Comparison of ENCODE assay signal across 8 cellular contexts in genomic region chr3:141370065-141370533, GRCh38. TPM values are rescaled to one million over a fixed set of nuclear protein-coding genes. Genes with fewer than 3 reads are reported as not detected.
A peak's percentile ranks its signal among the peaks of the same experiment; 100 is the strongest.
DNase-seq lines count a peak whose midpoint lies in the region; ATAC-seq and TF ChIP-seq lines count a peak whose summit lies in the region.

No MANE protein-coding gene starts in this region.

- POLR2A ChIA-PET in BJ (lab: Charles Lee), result no interaction called here

- H3K36me3 Mint-ChIP-seq in effector memory CD8-positive, alpha-beta T cell (ENCODE audit: insufficient read depth), result no peaks in the 10 kb centered on the region
- peaks cover 2 to 7% of the 10 kb centered on the region in 2 donors for H3K36me3 Mint-ChIP-seq in stimulated activated naive B cell treated with anti-CD40 and anti-IgM and Interleukin-4, amounts not matched to agents 10 μg/mL and 1 μg/mL and 100 μg/mL, for 72 hours

- H3K4me1 Mint-ChIP-seq in effector memory CD8-positive, alpha-beta T cell (ENCODE audit: low read depth in 2 of 2), result peaks cover 2 to 7% of the 10 kb centered on the region in 2 donors
- peaks cover 25 to 55% of the 10 kb centered on the region in 2 donors for H3K4me1 Mint-ChIP-seq in stimulated activated naive B cell treated with anti-CD40 and anti-IgM and Interleukin-4, amounts not matched to agents 10 μg/mL and 1 μg/mL and 100 μg/mL, for 72 hours

- no peaks in the 10 kb centered on the region for H3K27me3 ChIP-seq in BJ (ENCODE audit: control insufficient read depth, insufficient read depth, low read length)

- no peak overlapping the region for H3K4me3 Mint-ChIP-seq in effector memory CD8-positive, alpha-beta T cell
- peak overlapping the region in 1 of 2 donors; percentile 29 for H3K4me3 Mint-ChIP-seq in stimulated activated naive B cell treated with anti-CD40 and anti-IgM and Interleukin-4, amounts not matched to agents 10 μg/mL and 1 μg/mL and 100 μg/mL, for 72 hours

- no peaks in the 10 kb centered on the region for H3K36me3 ChIP-seq in BJ (ENCODE audit: control insufficient read depth, insufficient read depth, low read length)

- H3K27ac Mint-ChIP-seq in effector memory CD8-positive, alpha-beta T cell, result peak overlapping the region in 1 of 2 donors; percentile 78
- peak overlapping the region; percentile 91 for H3K27ac Mint-ChIP-seq in stimulated activated naive B cell treated with anti-CD40 and anti-IgM and Interleukin-4, amounts not matched to agents 10 μg/mL and 1 μg/mL and 100 μg/mL, for 72 hours

- H3K4me3 ChIP-seq in BJ (ENCODE audit: low read depth, low read length), result no peak overlapping the region

- H3K27me3 Mint-ChIP-seq in effector memory CD8-positive, alpha-beta T cell, result no peaks in the 10 kb centered on the region
- peaks cover 0 to 4% of the 10 kb centered on the region in 2 donors for H3K27me3 Mint-ChIP-seq in stimulated activated naive B cell treated with anti-CD40 and anti-IgM and Interleukin-4, amounts not matched to agents 10 μg/mL and 1 μg/mL and 100 μg/mL, for 72 hours

- DNase-seq in BJ (ENCODE audit: low read depth), result no peak
- peak; percentile 93 for DNase-seq in NCI-H524 treated with DMSO at 0.1 percent for 48 hours (lab: John Stamatoyannopoulos, UW)
- peak; percentile 41 for DNase-seq in activated CD4-positive, alpha-beta T cell treated with anti-CD3 and anti-CD28 coated beads, Interleukin-2, amount 50 U/mL, for 1 hour
- DNase-seq in effector memory CD8-positive, alpha-beta T cell, result peak; percentile 57 to 70 (median 67)
- DNase-seq in middle frontal gyrus (ENCODE audit: extremely low spot score, low spot score), result peak; percentile 60
- peak; percentile 63 for DNase-seq in stimulated activated naive B cell treated with anti-CD40 and anti-IgM and Interleukin-4, amounts not matched to agents 10 μg/mL and 1 μg/mL and 100 μg/mL, for 72 hours

- TF ChIP-seq CTCF in BJ (IDR thresholded peaks at IDR 0.05; ENCODE audit: insufficient read depth, low read depth, low read length), result peak; percentile 19; the same call in 1 of the 2 replicates

- CTCF ChIA-PET in BJ (lab: Yijun Ruan, JAX), result interaction anchor here (0.7 to 1.8 kb wide), 10 partner anchors 12 to 210 kb away, joined by 3 to 8 read pairs (median 3); no protein-coding TSS in a partner anchor

- H3K9me3 Mint-ChIP-seq in effector memory CD8-positive, alpha-beta T cell, result no peaks in the 10 kb centered on the region
- H3K9me3 Mint-ChIP-seq in stimulated activated naive B cell treated with anti-CD40 and anti-IgM and Interleukin-4, amounts not matched to agents 10 μg/mL and 1 μg/mL and 100 μg/mL, for 72 hours, result peaks cover 0 to 2% of the 10 kb centered on the region in 2 donors

- peak; percentile 89 for ATAC-seq in GM18873 (IDR thresholded peaks at IDR 0.05; ENCODE audit: low FRiP score, unreplicated experiment)
- peak; percentile 80 for ATAC-seq in HG03103 (IDR thresholded peaks at IDR 0.05; ENCODE audit: low read depth, unreplicated experiment)
- ATAC-seq in effector memory CD8-positive, alpha-beta T cell (replicated peaks), result peak; percentile 99
- ATAC-seq in stimulated activated naive B cell treated with anti-CD40 and anti-IgM and Interleukin-4, amounts not matched to agents 10 μg/mL and 1 μg/mL and 100 μg/mL, for 72 hours (replicated peaks), result peak; percentile 81 to 82

RNA-seq across cellular contexts. Expression of gene ZBTB38, which starts 1.8 kb away (rescaled TPM):
- polyA plus RNA-seq in BJ (2011; rRNA removed), result 62.0 and 77.4 TPM in 2 replicates
- polyA minus RNA-seq in BJ (2011; rRNA and poly(A)+ RNA removed), result 92.7 and 105 TPM in 2 replicates
